ENCODE assay signal across 8 cellular contexts in the genomic region with DNA sequence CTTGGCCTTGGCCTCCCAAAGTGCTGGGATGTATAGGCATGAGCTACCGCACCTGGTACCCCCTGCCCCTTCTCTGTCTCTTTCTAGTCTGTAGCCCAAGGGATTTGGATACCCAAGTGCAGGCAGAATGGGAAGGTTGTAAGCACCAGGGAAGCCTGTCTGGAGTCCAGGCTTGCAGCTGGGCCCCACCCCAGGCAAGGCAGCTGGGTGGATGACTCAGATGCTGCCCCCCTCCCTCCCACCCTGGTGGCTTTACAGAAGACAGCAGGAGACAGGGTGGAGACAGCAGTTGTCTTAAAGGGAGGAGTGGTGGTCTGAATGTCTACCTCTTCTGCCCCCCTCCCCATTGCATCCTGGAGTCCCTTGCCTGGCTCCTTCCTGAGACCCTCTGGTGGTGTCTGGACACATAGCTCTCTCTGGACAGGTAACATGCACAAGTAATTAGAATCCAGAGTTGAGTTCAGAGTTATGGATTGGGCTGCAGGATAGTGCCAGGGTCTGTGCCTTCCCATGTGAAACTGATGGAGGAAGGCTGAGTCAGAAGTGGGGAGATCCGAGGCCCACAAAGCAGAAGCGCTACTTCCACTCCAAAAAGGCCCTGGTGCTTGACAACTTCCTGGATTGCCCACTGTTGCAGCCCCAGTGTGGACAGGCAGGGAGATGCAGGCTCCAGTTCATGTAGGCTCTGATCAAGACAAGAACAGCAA. TPM values are rescaled to one million over a fixed set of nuclear protein-coding genes. Genes with fewer than 3 reads are reported as not detected.
DNase-seq lines count a peak whose midpoint lies in the region; TF ChIP-seq lines count a peak whose summit lies in the region.

No MANE protein-coding gene starts in this region.

- H3K9me2 ChIP-seq in Loucy (replicated peaks; ENCODE audit: low read depth, low read length): no peaks in the 10 kb centered on the region

- H3K4me1 ChIP-seq in Loucy (ENCODE audit: insufficient read depth, low read length, poor library complexity, severe bottlenecking) (peaks cover 12% of the 10 kb centered on the region), adipocyte (ENCODE audit: control insufficient read depth, insufficient read depth, low read length) (peaks cover 62% of the 10 kb centered on the region), thyroid gland (peaks cover 80 to 84% of the 10 kb centered on the region in 2 donors)

- H4K20me1 ChIP-seq in Loucy (ENCODE audit: insufficient read depth, low read length, poor library complexity, severe bottlenecking): no peaks in the 10 kb centered on the region

- peak overlapping the region; percentile 95 to 98 (median 98) for H3K27ac ChIP-seq in thyroid gland

- H3K79me2 ChIP-seq in Loucy (ENCODE audit: insufficient read depth, low read length): no peaks in the 10 kb centered on the region

- 33 to 54% methylated on average over 3 of the region's 3 CpGs for WGBS in thyroid gland, 2 donors

- no peaks in the 10 kb centered on the region for H3F3A ChIP-seq in Loucy (ENCODE audit: low read depth)

- H2AFZ ChIP-seq in Loucy (ENCODE audit: low read length): peak overlapping the region; percentile 79; the same call in 1 of the 2 replicates

- DNase-seq in Ammon's horn (ENCODE audit: low spot score) (peak; percentile 69), adipocyte (ENCODE audit: low read depth) (peak; percentile 84), iris pigment epithelial cell (ENCODE audit: low read depth) (peak; percentile 74), thyroid gland (peak in 1 of 2 donors; percentile 37), NCI-H2107 treated with DMSO at 0.1 percent for 48 hours (lab: John Stamatoyannopoulos, UW; ENCODE audit: unreplicated experiment) (no peak), ecto neural progenitor cell (ENCODE audit: low spot score) (no peak), GM13977 (ENCODE audit: low spot score) (no peak)

- in situ Hi-C loops in GM13977 (cut with MboI; ENCODE audit: low pct_unique_long_range_greater_than_20kb, low sequenced_read_pairs, unreplicated experiment): no loop called here

- no peak overlapping the region for H3K4me3 ChIP-seq in Loucy (ENCODE audit: low read length, poor library complexity, severe bottlenecking)
- peak overlapping the region; percentile 90 for H3K4me3 ChIP-seq in adipocyte (ENCODE audit: low read length)
- peak overlapping the region in 1 of 3 donors; percentile 97 for H3K4me3 ChIP-seq in thyroid gland (replicated peaks in 1 of 3)

- no peak for TF ChIP-seq POLR2A in thyroid gland (IDR thresholded peaks at IDR 0.05)

- H3K27me3 ChIP-seq in Loucy (ENCODE audit: insufficient read depth, low read length, poor library complexity, severe bottlenecking) (no peaks in the 10 kb centered on the region), adipocyte (replicated peaks; ENCODE audit: control insufficient read depth, insufficient read depth, low read length) (no peaks in the 10 kb centered on the region), thyroid gland (no peaks in the 10 kb centered on the region)

- no peaks in the 10 kb centered on the region for H3K9me3 ChIP-seq in Loucy (ENCODE audit: insufficient read depth, low read depth, low read length)
- H3K9me3 ChIP-seq in adipocyte (ENCODE audit: control insufficient read depth, low read length): no peaks in the 10 kb centered on the region
- no peaks in the 10 kb centered on the region for H3K9me3 ChIP-seq in thyroid gland

- H3K9ac ChIP-seq in Loucy (ENCODE audit: low read depth, low read length, poor library complexity, severe bottlenecking): no peak overlapping the region
- peak overlapping the region; percentile 100 for H3K9ac ChIP-seq in adipocyte (ENCODE audit: low read length)

- H3K4me2 ChIP-seq in Loucy (ENCODE audit: low read depth, low read length, poor library complexity, severe bottlenecking): no peak overlapping the region

- intact Hi-C loops in thyroid gland (cut with DNase I): no loop called here

- no peaks in the 10 kb centered on the region for H3K36me3 ChIP-seq in Loucy (ENCODE audit: insufficient read depth, low read length)
- H3K36me3 ChIP-seq in adipocyte (ENCODE audit: control insufficient read depth, insufficient read depth, low read length, severe bottlenecking): peaks cover 13% of the 10 kb centered on the region
- H3K36me3 ChIP-seq in thyroid gland: no peaks in the 10 kb centered on the region

- no peak for TF ChIP-seq CTCF in Loucy (conservative IDR thresholded peaks at IDR 0.05; ENCODE audit: low read length)
- TF ChIP-seq CTCF in thyroid gland (IDR thresholded peaks at IDR 0.05): no peak
- no peak for TF ChIP-seq CTCF in GM13977 (IDR thresholded peaks at IDR 0.05; ENCODE audit: extremely low read depth, insufficient read depth, missing control alignments)

RNA-seq across cellular contexts. Expression of gene LMNA, which starts 5.1 kb away (rescaled TPM):
- 100 to 1,000 TPM; 235 to 412 (median 327) TPM for total RNA-seq in thyroid gland

RNA-seq across cellular contexts. Expression of gene SEMA4A, which starts 33.7 kb away (rescaled TPM):
- 10 to 100 TPM; 21.5 to 50.8 (median 37.5) TPM for total RNA-seq in thyroid gland

RNA-seq across cellular contexts. Expression of gene MEX3A, which starts 37.4 kb away (rescaled TPM):
- total RNA-seq in thyroid gland: 1 to 10 TPM in 1 of 4 donors, under 1 TPM in 3; 0.17 to 1.8 (median 0.33) TPM

RNA-seq across cellular contexts. Expression of gene RAB25, which starts 58.7 kb away (rescaled TPM):
- 10 to 100 TPM; 65.9 to 88.0 (median 74.1) TPM for total RNA-seq in thyroid gland

Comparison
In these comparisons a context has a peak if more than half of its experiments do, and no peak if none do; other contexts are left out.
1. DNase-seq: peak in Ammon's horn (single experiment), adipocyte (single experiment) and iris pigment epithelial cell (single experiment); none in NCI-H2107 treated with DMSO at 0.1 percent for 48 hours (single experiment), ecto neural progenitor cell (single experiment) and GM13977 (single experiment).